ENCODE assay signal across 8 cellular contexts in genomic region chr17:41647940-41648410, GRCh38. TPM values are rescaled to one million over a fixed set of nuclear protein-coding genes. Genes with fewer than 3 reads are reported as not detected.
DNase-seq lines count a peak whose midpoint lies in the region; ATAC-seq, FAIRE-seq and TF ChIP-seq lines count a peak whose summit lies in the region.

No MANE protein-coding gene starts in this region.

- peak; percentile 90 for TF ChIP-seq CTCF in OCI-LY7 (conservative IDR thresholded peaks at IDR 0.05; ENCODE audit: low read length)

- no peaks in the 10 kb centered on the region for H3K9me2 ChIP-seq in OCI-LY7 (ENCODE audit: insufficient read depth, low read length)

- no peaks in the 10 kb centered on the region for H4K20me1 ChIP-seq in OCI-LY7 (ENCODE audit: insufficient read depth, low read length)

- CTCF ChIA-PET in OCI-LY7 (lab: Charles Lee; ENCODE audit: unreplicated experiment): interaction anchor here (0.6 to 2.9 kb wide), 11 partner anchors 10 to 1001 kb away, joined by 3 to 26 read pairs (median 5); partner anchors contain the start of gene SMARCE1

- intact Hi-C loops in OCI-LY7 (cut with micrococcal nuclease; ENCODE audit: unreplicated experiment): loop anchor here (1.0 to 5.0 kb wide), 5 partner anchors 14 to 741 kb away; no protein-coding TSS in a partner anchor

- no peaks in the 10 kb centered on the region for H3K27me3 ChIP-seq in esophagus (ENCODE audit: control insufficient read depth in 1 of 2, insufficient read depth in 2 of 2, low read length in 2 of 2)

- ATAC-seq in HG02970 (IDR thresholded peaks at IDR 0.05; ENCODE audit: low FRiP score, unreplicated experiment): no peak

- POLR2A ChIA-PET in OCI-LY7 (lab: Charles Lee): interaction anchor here (1.0 kb wide), 3 partner anchors 18 to 98 kb away, joined by 3 to 7 read pairs (median 5); no protein-coding TSS in a partner anchor

- no peak overlapping the region for H3K27ac ChIP-seq in OCI-LY7 (ENCODE audit: low read depth, low read length, poor library complexity, severe bottlenecking)
- peak overlapping the region; percentile 11 to 90 for H3K27ac ChIP-seq in esophagus (ENCODE audit: low read depth in 2 of 2, low read length in 1 of 2)

- H3K9me3 ChIP-seq in OCI-LY7 (ENCODE audit: low read length) (no peaks in the 10 kb centered on the region), esophagus (ENCODE audit: control insufficient read depth in 2 of 2, insufficient read depth in 1 of 2, low read depth in 1 of 2, low read length in 1 of 2) (no peaks in the 10 kb centered on the region)

- H3K4me1 ChIP-seq in OCI-LY7 (ENCODE audit: insufficient read depth, low read length, poor library complexity, severe bottlenecking) (peaks cover 10% of the 10 kb centered on the region), esophagus (ENCODE audit: control insufficient read depth in 2 of 2, insufficient read depth in 2 of 2, low read length in 1 of 2) (peaks cover 7 to 37% of the 10 kb centered on the region in 2 donors)

- peak; percentile 69 for FAIRE-seq in HTR-8/SVneo (lab: Jason Lieb, UNC)

- no peaks in the 10 kb centered on the region for H3K36me3 ChIP-seq in OCI-LY7 (ENCODE audit: insufficient read depth, low read length)
- H3K36me3 ChIP-seq in esophagus (ENCODE audit: control insufficient read depth in 2 of 2, insufficient read depth in 2 of 2, low read length in 1 of 2): no peaks in the 10 kb centered on the region

- H3K79me2 ChIP-seq in OCI-LY7 (ENCODE audit: insufficient read depth, low read depth, low read length): no peaks in the 10 kb centered on the region

- H3K4me2 ChIP-seq in OCI-LY7 (ENCODE audit: low read length): peak overlapping the region; percentile 83

- no TSS peak for BruUV-seq in OCI-LY7 (replicated peaks; lab: Mats Ljungman, UMichigan)

- peak overlapping the region; percentile 60 for H3K4me3 ChIP-seq in OCI-LY7 (ENCODE audit: low read depth, low read length, poor library complexity, severe bottlenecking)
- H3K4me3 ChIP-seq in esophagus (ENCODE audit: low read depth in 1 of 2, low read length in 2 of 2): peak overlapping the region in 1 of 2 donors; percentile 12

- DNase-seq in DMS53 (lab: John Stamatoyannopoulos, UW) (peak; percentile 76), HTR-8/SVneo (ENCODE audit: insufficient read length, low spot score) (peak; percentile 95), OCI-LY7 (ENCODE audit: low spot score) (peak; percentile 86), activated T-cell treated with anti-CD3 and anti-CD28 coated beads for 48 hours (ENCODE audit: low read depth) (peak; percentile 87), mucosa of gallbladder (ENCODE audit: low spot score) (peak; percentile 89)
- peak; percentile 78 to 82 for DNase-seq in stimulated activated CD8-positive, alpha-beta memory T cell treated with anti-CD3 and anti-CD28 coated beads, Interleukin-4, amount 100 ng/mL, for 1 hour (ENCODE audit: low read depth in 2 of 2, low spot score in 1 of 2)

- peak overlapping the region; percentile 89 for H2AFZ ChIP-seq in OCI-LY7 (ENCODE audit: low read length)

- 2 to 4% methylated on average over 18 to 22 of the region's 22 CpGs for WGBS in esophagus, 2 donors

RNA-seq across cellular contexts. Expression of gene KRT17, which starts 23.6 kb away (rescaled TPM):
- not detected in 2 replicates for total RNA-seq in OCI-LY7 (2014; rRNA removed; shearing (Covaris generic))
- total RNA-seq in OCI-LY7 (2022) (0.70 and 2.1 TPM in 2 replicates), mucosa of gallbladder (not detected)
- polyA plus RNA-seq in esophagus: 100 to 1,000 TPM in 1 of 2 donors, 10 to 100 TPM in 1; 92.9 to 191 TPM

RNA-seq across cellular contexts. Expression of gene KRT16, which starts 35.4 kb away (rescaled TPM):
- total RNA-seq in OCI-LY7 (2014; rRNA removed; shearing (Covaris generic)): not detected in 2 replicates
- total RNA-seq in OCI-LY7 (2022) (not detected in 2 replicates), mucosa of gallbladder (not detected)
- 100 to 1,000 TPM; 413 to 534 TPM for polyA plus RNA-seq in esophagus

RNA-seq across cellular contexts. Expression of gene EIF1, which starts 40.7 kb away (rescaled TPM):
- total RNA-seq in OCI-LY7 (2014; rRNA removed; shearing (Covaris generic)): 123 and 145 TPM in 2 replicates
- total RNA-seq in OCI-LY7 (2022) (659 and 705 TPM in 2 replicates), mucosa of gallbladder (723 TPM)
- polyA plus RNA-seq in esophagus: 100 to 1,000 TPM; 342 to 553 TPM
